In genomic region chr4:109131559-109131958, GRCh38 we compare ENCODE assay signal across 1 cellular context.
TF ChIP-seq lines count a peak whose summit lies in the region.

No MANE protein-coding gene starts in this region.

TF ChIP-seq in H1, 55 proteins besides CTCF, POLR2A, EP300 and RAD21 (continued from another document):
- TF ChIP-seq KDM5A (IDR thresholded peaks at IDR 0.05; ENCODE audit: low read length) (no peak), CBX5 (IDR thresholded peaks at IDR 0.05; ENCODE audit: low read depth, low read length) (no peak), SUZ12 (IDR thresholded peaks at IDR 0.05; ENCODE audit: low read length) (no peak), SP4 (IDR thresholded peaks at IDR 0.05; ENCODE audit: low read length) (no peak)
